Comparison of ENCODE assay signal across 8 cellular contexts in genomic region chr5:109689740-109690455, GRCh38. TPM values are rescaled to one million over a fixed set of nuclear protein-coding genes. Genes with fewer than 3 reads are reported as not detected.
A peak's percentile ranks its signal among the peaks of the same experiment; 100 is the strongest.
DNase-seq lines count a peak whose midpoint lies in the region; ATAC-seq and TF ChIP-seq lines count a peak whose summit lies in the region.

Gene MAN2A1 (plus strand): TSS chr5:109689927. CDS start chr5:109690418, 491 bp downstream.

- H3K9me3 ChIP-seq in liver (ENCODE audit: control insufficient read depth in 4 of 4, low read length in 3 of 4) = peaks cover 0 to 6% (median under 1%) of the 10 kb centered on the region in 4 donors

- peaks cover 6 to 37% (median 25%) of the 10 kb centered on the region in 4 donors for H3K4me1 ChIP-seq in liver (ENCODE audit: control insufficient read depth in 4 of 4, insufficient read depth in 4 of 4, low read length in 3 of 4)

- H3K36me3 ChIP-seq in liver (ENCODE audit: control insufficient read depth in 4 of 4, insufficient read depth in 3 of 4, low read depth in 1 of 4, low read length in 3 of 4) = no peaks in the 10 kb centered on the region

- H3K27me3 ChIP-seq in liver (ENCODE audit: control insufficient read depth in 4 of 4, insufficient read depth in 4 of 4, low read length in 3 of 4) = no peaks in the 10 kb centered on the region

- H3K27me3 Mint-ChIP-seq in dendritic cell treated with granulocyte-macrophage colony-stimulating factor and Interleukin-4, amounts not matched to agents 40 ng/mL and 50 ng/mL, for 4 days = no peaks in the 10 kb centered on the region

- peak within 1 kb of the TSS; percentile 98 to 99 for H3K27ac ChIP-seq in liver (ENCODE audit: low read depth in 1 of 2, low read length in 2 of 2)

- H3K4me3 ChIP-seq in liver (ENCODE audit: low read depth in 1 of 3, low read length in 3 of 3) = peak within 1 kb of the TSS; percentile 92 to 95 (median 92)

- DNase-seq in 8988T (peak; percentile 46), NCI-H345 treated with DMSO at 0.1 percent for 48 hours (lab: John Stamatoyannopoulos, UW; ENCODE audit: unreplicated experiment) (peak; percentile 28)
- DNase-seq in activated CD4-positive, alpha-beta T cell treated with anti-CD3 and anti-CD28 coated beads for 48 hours = peak; percentile 81
- DNase-seq in stimulated activated CD4-positive, alpha-beta T cell treated with anti-CD3 and anti-CD28 coated beads, Interleukin-4, amount 100 ng/mL, for 48 hours (ENCODE audit: low read depth in 2 of 2) = peak; percentile 57 to 59

- peak within 1 kb of the TSS; percentile 93 for H3K27ac Mint-ChIP-seq in dendritic cell treated with granulocyte-macrophage colony-stimulating factor and Interleukin-4, amounts not matched to agents 40 ng/mL and 50 ng/mL, for 4 days

- H3K4me3 Mint-ChIP-seq in dendritic cell treated with granulocyte-macrophage colony-stimulating factor and Interleukin-4, amounts not matched to agents 40 ng/mL and 50 ng/mL, for 4 days = peak within 1 kb of the TSS; percentile 94

- H3K4me1 Mint-ChIP-seq in dendritic cell treated with granulocyte-macrophage colony-stimulating factor and Interleukin-4, amounts not matched to agents 40 ng/mL and 50 ng/mL, for 4 days (ENCODE audit: low read depth) = peaks cover 39% of the 10 kb centered on the region

- ATAC-seq in GM18517 (IDR thresholded peaks at IDR 0.05; ENCODE audit: unreplicated experiment) (peak; percentile 48), HG03060 (IDR thresholded peaks at IDR 0.05; ENCODE audit: low read depth, unreplicated experiment) (peak; percentile 18)

- no peak for TF ChIP-seq RAD21 in liver (IDR thresholded peaks at IDR 0.05)

- TF ChIP-seq CTCF in liver (IDR thresholded peaks at IDR 0.05; ENCODE audit: low read depth, low read length, missing input control) = no peak

- peak within 1 kb of the TSS; percentile 88 to 93 for H3K9ac ChIP-seq in liver (ENCODE audit: low read depth in 1 of 2, low read length in 2 of 2)

- WGBS in liver = under 1% methylated on average over 78 of the region's 78 CpGs

- no peaks in the 10 kb centered on the region for H3K9me3 Mint-ChIP-seq in dendritic cell treated with granulocyte-macrophage colony-stimulating factor and Interleukin-4, amounts not matched to agents 40 ng/mL and 50 ng/mL, for 4 days

- intact Hi-C loops in dendritic cell treated with granulocyte-macrophage colony-stimulating factor and Interleukin-4, amounts not matched to agents 40 ng/mL and 50 ng/mL, for 4 days (cut with micrococcal nuclease) = loop anchor here (1.0 to 10.0 kb wide), 5 partner anchors 33 to 1305 kb away; partner anchors contain the start of gene FBXL17

- peaks cover 18% of the 10 kb centered on the region for H3K36me3 Mint-ChIP-seq in dendritic cell treated with granulocyte-macrophage colony-stimulating factor and Interleukin-4, amounts not matched to agents 40 ng/mL and 50 ng/mL, for 4 days (ENCODE audit: low read depth)

TF ChIP-seq in liver, 16 proteins besides CTCF, POLR2A, EP300 and RAD21:
- TF ChIP-seq JUND (IDR thresholded peaks at IDR 0.05) (no peak), SP1 (IDR thresholded peaks at IDR 0.05) (no peak), ZBTB33 (IDR thresholded peaks at IDR 0.05) (no peak), RXRA (IDR thresholded peaks at IDR 0.05) (no peak), TAF1 (conservative IDR thresholded peaks at IDR 0.05) (peak; percentile 65), REST (IDR thresholded peaks at IDR 0.05) (peak; percentile 44), FOXA1 (IDR thresholded peaks at IDR 0.05) (no peak), EGR1 (IDR thresholded peaks at IDR 0.05; ENCODE audit: low read depth in 2 of 2) (no peak)

RNA-seq across cellular contexts. Expression of gene MAN2A1, which starts in this region (rescaled TPM):
- 10 to 100 TPM; 71.1 to 82.8 TPM for total RNA-seq in liver
- 10 to 100 TPM; 21.4 to 23.4 TPM for polyA plus RNA-seq in liver

Comparison
In these comparisons a context has a peak if more than half of its experiments do, and no peak if none do; other contexts are left out.
1. Peak in every context shown above with its lines: DNase-seq, ATAC-seq, H3K4me3 ChIP-seq and H3K27ac ChIP-seq.
2. DNase-seq: peak in every context shown above with its lines; median percentile 81 in activated CD4-positive, alpha-beta T cell treated with anti-CD3 and anti-CD28 coated beads for 48 hours; 58 in stimulated activated CD4-positive, alpha-beta T cell treated with anti-CD3 and anti-CD28 coated beads, Interleukin-4, amount 100 ng/mL, for 48 hours; 46 in 8988T; 28 in NCI-H345 treated with DMSO at 0.1 percent for 48 hours.